In the genomic region with DNA sequence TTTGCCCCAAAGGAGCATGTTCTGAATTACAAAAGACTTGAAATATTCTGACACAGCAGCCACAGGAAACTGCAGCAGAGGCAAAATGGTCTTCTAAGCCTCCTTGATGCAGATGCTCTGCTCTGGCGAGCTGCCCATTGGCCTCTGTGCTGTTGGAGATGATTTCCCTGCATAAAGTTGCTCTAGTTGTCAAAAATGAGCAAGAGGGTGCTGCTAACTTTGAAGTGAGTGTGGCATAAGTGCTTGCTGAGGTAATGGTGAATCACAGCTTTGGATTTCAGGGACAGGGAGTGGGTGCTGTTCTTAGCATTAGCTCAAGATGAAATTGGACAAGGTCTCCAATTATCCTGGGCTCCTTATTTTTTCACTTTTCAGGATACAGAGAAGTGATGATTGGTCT, we compare ENCODE assay signal across 14 cellular contexts.
DNase-seq lines count a peak whose midpoint lies in the region; ATAC-seq and TF ChIP-seq lines count a peak whose summit lies in the region.
"Had no signal": no experiment of that assay in that cellular context is flagged by ENCODE, and none has a peak within 500 bp of the region (broad histone marks: within the 10 kb centered on the region; RNA-seq: fewer than 3 reads in every experiment).

No MANE protein-coding gene starts in this region.

- CTCF ChIA-PET in PC-3 (lab: Charles Lee): no interaction called here

- no peaks in the 10 kb centered on the region for H3K4me1 Mint-ChIP-seq in activated T-cell treated with anti-CD3 and anti-CD28 coated beads, Interleukin-2, amount 50 U/mL, for 24 hours (ENCODE audit: low read depth)
- H3K4me1 Mint-ChIP-seq: activated T-helper 17 cell treated with anti-CD3 and anti-CD28 coated beads, Interleukin-2, amount 50 U/mL, for 72 hours had no signal

- no peaks in the 10 kb centered on the region for H3K36me3 Mint-ChIP-seq in activated T-cell treated with anti-CD3 and anti-CD28 coated beads, Interleukin-2, amount 50 U/mL, for 24 hours (ENCODE audit: low read depth)

- H2AFZ ChIP-seq in PC-3 (ENCODE audit: low read length): no peak overlapping the region

- no peaks in the 10 kb centered on the region for H3F3A ChIP-seq in PC-3 (ENCODE audit: low read length, unreplicated experiment)

- intact Hi-C loops in PC-3 (cut with micrococcal nuclease) (no loop called here), esophagus muscularis mucosa (cut with DNase I) (no loop called here), psoas muscle (cut with DNase I) (no loop called here)

- no peak for TF ChIP-seq EP300 in esophagus muscularis mucosa (IDR thresholded peaks at IDR 0.05)

- no peak overlapping the region for H3K9ac ChIP-seq in PC-3 (ENCODE audit: low read length)

- 67% methylated on average over 1 of the region's 1 CpG for WGBS in esophagus muscularis mucosa
- 64 to 71% (median 64%) methylated on average over 1 of the region's 1 CpG for WGBS in psoas muscle, 3 donors

- no peak for TF ChIP-seq POLR2A in esophagus muscularis mucosa (IDR thresholded peaks at IDR 0.05; ENCODE audit: low read depth)

- POLR2A ChIA-PET in PC-3 (lab: Charles Lee; ENCODE audit: unreplicated experiment): no interaction called here

- H3K27me3 ChIP-seq in PC-3 (ENCODE audit: low read length) (no peaks in the 10 kb centered on the region), esophagus muscularis mucosa (no peaks in the 10 kb centered on the region), psoas muscle (ENCODE audit: insufficient read depth in 3 of 3, low read length in 2 of 3) (no peaks in the 10 kb centered on the region)

- H3K36me3 ChIP-seq in PC-3 (ENCODE audit: low read depth, low read length) (no peaks in the 10 kb centered on the region), esophagus muscularis mucosa (no peaks in the 10 kb centered on the region), psoas muscle (ENCODE audit: insufficient read depth in 1 of 2, low read depth in 1 of 2) (no peaks in the 10 kb centered on the region)
- H3K36me3 ChIP-seq: prostate gland had no signal

- H4K20me1 ChIP-seq in PC-3 (ENCODE audit: low read length): no peaks in the 10 kb centered on the region

- H3K27ac ChIP-seq in PC-3 (ENCODE audit: low read length): no peak overlapping the region
- no peak overlapping the region for H3K27ac ChIP-seq in esophagus muscularis mucosa (replicated peaks in 1 of 4)
- no peak overlapping the region for H3K27ac ChIP-seq in psoas muscle
- H3K27ac ChIP-seq: prostate gland had no signal

- H3K4me3 Mint-ChIP-seq in activated T-cell treated with anti-CD3 and anti-CD28 coated beads, Interleukin-2, amount 50 U/mL, for 24 hours: no peak overlapping the region
- H3K4me3 Mint-ChIP-seq: activated T-helper 17 cell treated with anti-CD3 and anti-CD28 coated beads, Interleukin-2, amount 50 U/mL, for 72 hours had no signal

- peaks cover 4% of the 10 kb centered on the region for H3K27me3 Mint-ChIP-seq in activated T-cell treated with anti-CD3 and anti-CD28 coated beads, Interleukin-2, amount 50 U/mL, for 24 hours

- ATAC-seq in PC-3 (peak; percentile 97), psoas muscle (no peak)
- ATAC-seq: activated T-helper 17 cell treated with anti-CD3 and anti-CD28 coated beads, Interleukin-2, amount 50 U/mL, for 72 hours had no signal

- no peaks in the 10 kb centered on the region for H3K9me2 ChIP-seq in PC-3 (replicated peaks; ENCODE audit: low read length)

- H3K4me2 ChIP-seq in PC-3 (ENCODE audit: low read length): no peak overlapping the region

- H3K79me2 ChIP-seq in PC-3 (ENCODE audit: low read length): no peaks in the 10 kb centered on the region

- no peaks in the 10 kb centered on the region for H3K9me3 Mint-ChIP-seq in activated T-cell treated with anti-CD3 and anti-CD28 coated beads, Interleukin-2, amount 50 U/mL, for 24 hours
- H3K9me3 Mint-ChIP-seq: activated T-helper 17 cell treated with anti-CD3 and anti-CD28 coated beads, Interleukin-2, amount 50 U/mL, for 72 hours had no signal

- TF ChIP-seq CTCF in PC-3 (conservative IDR thresholded peaks at IDR 0.05; ENCODE audit: low read depth, low read length): no peak
- TF ChIP-seq CTCF in esophagus muscularis mucosa (IDR thresholded peaks at IDR 0.05): no peak
- no peak for TF ChIP-seq CTCF in psoas muscle (IDR thresholded peaks at IDR 0.05)

- H3K4me3 ChIP-seq in PC-3 (ENCODE audit: low read length) (no peak overlapping the region), esophagus muscularis mucosa (no peak overlapping the region), psoas muscle (no peak overlapping the region)
- H3K4me3 ChIP-seq: prostate gland had no signal

- no TSS peak for BruUV-seq in PC-3 (replicated peaks; lab: Mats Ljungman, UMichigan)

- no peaks in the 10 kb centered on the region for H3K9me3 ChIP-seq in PC-3 (ENCODE audit: low read length)
- no peaks in the 10 kb centered on the region for H3K9me3 ChIP-seq in esophagus muscularis mucosa
- no peaks in the 10 kb centered on the region for H3K9me3 ChIP-seq in psoas muscle
- H3K9me3 ChIP-seq: prostate gland had no signal

- DNase-seq in ELR (ENCODE audit: low read depth): peak; percentile 86
- peak; percentile 89 for DNase-seq in PC-3
- peak; percentile 86 for DNase-seq in esophagus muscularis mucosa (ENCODE audit: extremely low spot score)
- peak; percentile 68 for DNase-seq in non-pigmented ciliary epithelial cell (ENCODE audit: low read depth)
- DNase-seq in GM19238 (ENCODE audit: insufficient read length, low spot score): no peak
- DNase-seq in activated T-cell treated with anti-CD3 and anti-CD28 coated beads, Interleukin-2, amount 50 U/mL, for 24 hours: no peak
- no peak for DNase-seq in SW480 (ENCODE audit: low spot score)
- DNase-seq in psoas muscle: no peak
- DNase-seq: activated CD4-positive, alpha-beta T cell treated with anti-CD3 and anti-CD28 coated beads for 48 hours; midbrain; NCI-H1048; NCI-H510A treated with DMSO at 0.1 percent for 48 hours had no signal

- H3K27ac Mint-ChIP-seq in activated T-cell treated with anti-CD3 and anti-CD28 coated beads, Interleukin-2, amount 50 U/mL, for 24 hours: no peak overlapping the region
- H3K27ac Mint-ChIP-seq: activated T-helper 17 cell treated with anti-CD3 and anti-CD28 coated beads, Interleukin-2, amount 50 U/mL, for 72 hours had no signal

- peaks cover 12% of the 10 kb centered on the region for H3K4me1 ChIP-seq in PC-3 (ENCODE audit: insufficient read depth, low read length)
- peaks cover 0 to 6% (median 2%) of the 10 kb centered on the region in 4 donors for H3K4me1 ChIP-seq in esophagus muscularis mucosa
- H3K4me1 ChIP-seq in psoas muscle: no peaks in the 10 kb centered on the region
- H3K4me1 ChIP-seq: prostate gland had no signal

Comparison
In these comparisons a context has a peak if more than half of its experiments do, and no peak if none do; other contexts are left out.
1. DNase-seq: peak in ELR (single experiment), PC-3 (single experiment), esophagus muscularis mucosa (single experiment) and non-pigmented ciliary epithelial cell (single experiment); none in GM19238 (single experiment), activated T-cell treated with anti-CD3 and anti-CD28 coated beads, Interleukin-2, amount 50 U/mL, for 24 hours (single experiment), SW480 (single experiment) and psoas muscle (0 of 2).